ENCODE assay signal across 16 cellular contexts in genomic region chr20:32663704-32664351, GRCh38. TPM values are rescaled to one million over a fixed set of nuclear protein-coding genes. Genes with fewer than 3 reads are reported as not detected.
DNase-seq lines count a peak whose midpoint lies in the region; ATAC-seq and TF ChIP-seq lines count a peak whose summit lies in the region.
"Had no signal": no experiment of that assay in that cellular context is flagged by ENCODE, and none has a peak within 500 bp of the region (broad histone marks: within the 10 kb centered on the region; RNA-seq: fewer than 3 reads in every experiment).

No MANE protein-coding gene starts in this region.

- no peaks in the 10 kb centered on the region for H3K4me1 ChIP-seq in DND-41 (ENCODE audit: insufficient read depth, low read length)
- H3K4me1 ChIP-seq in Loucy (ENCODE audit: insufficient read depth, low read length, poor library complexity, severe bottlenecking): peaks cover 52% of the 10 kb centered on the region

- ATAC-seq in DND-41 (ENCODE audit: insufficient read depth, low read depth) (0 out of 3 replicates have a peak, but pooled peaks have one; percentile 3), sciatic nerve (peak; percentile 33), GM21360 (IDR thresholded peaks at IDR 0.05; ENCODE audit: unreplicated experiment) (no peak)

- H2AFZ ChIP-seq in DND-41 (ENCODE audit: low read depth, low read length) (no peak overlapping the region), Loucy (ENCODE audit: low read length) (no peak overlapping the region)

- no peaks in the 10 kb centered on the region for H3K27me3 ChIP-seq in DND-41 (ENCODE audit: insufficient read depth, low read length, poor library complexity)
- no peaks in the 10 kb centered on the region for H3K27me3 ChIP-seq in Loucy (ENCODE audit: insufficient read depth, low read length, poor library complexity, severe bottlenecking)

- H3K79me2 ChIP-seq in DND-41 (ENCODE audit: insufficient read depth, low read length) (no peaks in the 10 kb centered on the region), Loucy (ENCODE audit: insufficient read depth, low read length) (peaks cover 22% of the 10 kb centered on the region; the same call in 1 of the 2 replicates)

- no peak overlapping the region for H3K4me2 ChIP-seq in DND-41 (ENCODE audit: insufficient read depth, low read length)
- H3K4me2 ChIP-seq in Loucy (ENCODE audit: low read depth, low read length, poor library complexity, severe bottlenecking): peak overlapping the region; percentile 53
- H3K4me2 ChIP-seq: KMS-11 had no signal

- no peaks in the 10 kb centered on the region for H3K9me2 ChIP-seq in Loucy (replicated peaks; ENCODE audit: low read depth, low read length)

- H3K9ac ChIP-seq in DND-41 (ENCODE audit: low read depth, low read length) (no peak overlapping the region), Loucy (ENCODE audit: low read depth, low read length, poor library complexity, severe bottlenecking) (peak overlapping the region; percentile 73)
- H3K9ac ChIP-seq: KMS-11 had no signal

- H4K20me1 ChIP-seq in DND-41 (ENCODE audit: insufficient read depth, low read length) (no peaks in the 10 kb centered on the region), Loucy (ENCODE audit: insufficient read depth, low read length, poor library complexity, severe bottlenecking) (no peaks in the 10 kb centered on the region)

- H3K36me3 ChIP-seq in DND-41 (ENCODE audit: insufficient read depth, low read length) (no peaks in the 10 kb centered on the region), Loucy (ENCODE audit: insufficient read depth, low read length) (no peaks in the 10 kb centered on the region)

- peak overlapping the region; percentile 6; the same call in 1 of the 2 replicates for H3K27ac ChIP-seq in DND-41 (ENCODE audit: low read length)
- H3K27ac ChIP-seq: HL-60, KMS-11 had no signal

- H3F3A ChIP-seq in Loucy (ENCODE audit: low read depth): no peaks in the 10 kb centered on the region

- TF ChIP-seq CTCF in DND-41 (IDR thresholded peaks at IDR 0.05; ENCODE audit: borderline replicate concordance, extremely low read depth, low read length, poor library complexity, severe bottlenecking) (no peak), Loucy (conservative IDR thresholded peaks at IDR 0.05; ENCODE audit: low read length) (no peak)

- DNase-seq in DND-41 (no peak), left kidney (ENCODE audit: low read depth, low spot score) (peak; percentile 72), sciatic nerve (ENCODE audit: low spot score) (no peak), DMS153 (lab: John Stamatoyannopoulos, UW) (no peak), SIG-M5 treated with dmso at 0.1 percent for 504 hours (lab: John Stamatoyannopoulos, UW; ENCODE audit: unreplicated experiment) (no peak)
- DNase-seq: MM.1S, NCI-H1105 treated with DMSO at 0.1 percent for 48 hours, NCI-H1930, NCI-H2171 treated with DMSO at 0.1 percent for 48 hours, NCI-H774, SHP77 had no signal

- H3K9me3 ChIP-seq in DND-41 (ENCODE audit: insufficient read depth, low read length, severe bottlenecking) (peaks cover 5% of the 10 kb centered on the region), Loucy (ENCODE audit: insufficient read depth, low read depth, low read length) (peaks cover 5% of the 10 kb centered on the region; the same call in 1 of the 2 replicates)

- H3K4me3 ChIP-seq in DND-41 (ENCODE audit: low read depth in 1 of 2, low read length in 2 of 2) (no peak overlapping the region), Loucy (ENCODE audit: low read length, poor library complexity, severe bottlenecking) (peak overlapping the region; percentile 46)

- intact Hi-C loops in sciatic nerve (cut with DNase I): no loop called here

RNA-seq across cellular contexts. Expression of gene C20orf203, which starts 9.9 kb away (rescaled TPM):
- 0.94 TPM for total RNA-seq in sciatic nerve
- total RNA-seq: NCI-H460 had no signal
